In the genomic region with DNA sequence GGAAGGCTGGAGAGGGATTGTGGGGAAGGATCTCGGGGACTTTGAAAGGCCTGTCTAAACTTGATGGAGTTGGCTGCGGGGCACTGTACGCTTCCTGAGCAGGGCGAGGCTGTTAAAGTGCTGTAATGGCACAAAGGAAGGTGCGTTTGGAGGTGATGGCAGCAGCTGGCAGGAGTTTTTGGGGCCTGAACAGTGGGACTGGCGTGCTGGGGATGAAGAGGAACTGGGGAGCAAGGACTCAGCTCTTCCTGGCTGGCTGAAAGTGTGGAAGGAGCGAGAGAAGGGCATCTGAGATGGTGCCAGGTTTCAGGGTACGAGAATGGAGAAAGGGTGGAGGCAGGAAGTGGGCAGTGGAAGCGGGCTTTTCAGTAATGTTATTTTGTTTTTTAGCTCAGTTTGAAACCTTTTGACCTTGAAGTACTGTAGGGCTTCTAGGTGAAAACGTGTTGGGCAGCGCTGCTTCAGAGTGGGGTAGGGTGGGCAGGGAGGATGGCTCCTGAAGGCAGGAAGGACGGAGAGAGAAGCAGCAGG, we compare ENCODE assay signal across 17 cellular contexts. TPM values are rescaled to one million over a fixed set of nuclear protein-coding genes. Genes with fewer than 3 reads are reported as not detected.
DNase-seq lines count a peak whose midpoint lies in the region; ATAC-seq, FAIRE-seq and TF ChIP-seq lines count a peak whose summit lies in the region.
"Had no signal": no experiment of that assay in that cellular context is flagged by ENCODE, and none has a peak within 500 bp of the region (broad histone marks: within the 10 kb centered on the region; RNA-seq: fewer than 3 reads in every experiment).

No MANE protein-coding gene starts in this region.

- ATAC-seq in activated naive CD8-positive, alpha-beta T cell treated with anti-CD3 and anti-CD28 coated beads, Interleukin-2, amount 50 U/mL, for 24 hours = peak; percentile 37
- ATAC-seq in HG03135 (IDR thresholded peaks at IDR 0.05; ENCODE audit: unreplicated experiment) = no peak
- ATAC-seq: left colon had no signal

- peak overlapping the region; percentile 84 for H3K4me2 ChIP-seq in keratinocyte (ENCODE audit: control insufficient read depth, extremely low read depth, insufficient read depth, low read depth, low read length)

- H3K36me3 Mint-ChIP-seq in CD14-positive monocyte (peaks cover 15 to 32% of the 10 kb centered on the region in 2 donors), HFFc6 (ENCODE audit: low read depth) (peaks cover 6% of the 10 kb centered on the region)
- peaks cover 25% of the 10 kb centered on the region for H3K36me3 Mint-ChIP-seq in activated naive CD8-positive, alpha-beta T cell treated with anti-CD3 and anti-CD28 coated beads, Interleukin-2, amount 50 U/mL, for 24 hours (ENCODE audit: low read depth)

- peaks cover 8 to 17% of the 10 kb centered on the region in 2 experiments for H3K36me3 ChIP-seq in keratinocyte (ENCODE audit: control insufficient read depth in 2 of 2, extremely low read depth in 1 of 2, insufficient read depth in 2 of 2, low read length in 2 of 2)
- H3K36me3 ChIP-seq: sigmoid colon had no signal

- peak overlapping the region; percentile 65 for H3K27ac ChIP-seq in keratinocyte (ENCODE audit: control insufficient read depth, insufficient read depth, low read length)
- H3K27ac ChIP-seq: dorsolateral prefrontal cortex, sigmoid colon had no signal

- peak overlapping the region; percentile 66 for H3K9ac ChIP-seq in keratinocyte (ENCODE audit: control insufficient read depth, extremely low read depth, insufficient read depth, low read length)

- peaks cover 1 to 4% (median 3%) of the 10 kb centered on the region in 3 donors for H3K27me3 Mint-ChIP-seq in CD14-positive monocyte (ENCODE audit: low read depth in 3 of 3)
- no peaks in the 10 kb centered on the region; the same call in 1 of the 2 replicates for H3K27me3 Mint-ChIP-seq in HFFc6 (ENCODE audit: insufficient read depth)
- no peaks in the 10 kb centered on the region for H3K27me3 Mint-ChIP-seq in activated naive CD8-positive, alpha-beta T cell treated with anti-CD3 and anti-CD28 coated beads, Interleukin-2, amount 50 U/mL, for 24 hours

- peaks cover 72% of the 10 kb centered on the region for H3K4me1 Mint-ChIP-seq in CD14-positive monocyte
- peaks cover 7% of the 10 kb centered on the region for H3K4me1 Mint-ChIP-seq in HFFc6 (ENCODE audit: low read depth)
- peaks cover 78% of the 10 kb centered on the region for H3K4me1 Mint-ChIP-seq in activated naive CD8-positive, alpha-beta T cell treated with anti-CD3 and anti-CD28 coated beads, Interleukin-2, amount 50 U/mL, for 24 hours
- H3K4me1 Mint-ChIP-seq: nephron had no signal

- H3K27me3 ChIP-seq in keratinocyte (ENCODE audit: control insufficient read depth, extremely low read depth, insufficient read depth, low read length) = no peaks in the 10 kb centered on the region
- H3K27me3 ChIP-seq: BE2C, dorsolateral prefrontal cortex, sigmoid colon had no signal

- H3K4me3 Mint-ChIP-seq in CD14-positive monocyte = no peak overlapping the region
- no peak overlapping the region for H3K4me3 Mint-ChIP-seq in HFFc6
- peak overlapping the region; percentile 46 for H3K4me3 Mint-ChIP-seq in activated naive CD8-positive, alpha-beta T cell treated with anti-CD3 and anti-CD28 coated beads, Interleukin-2, amount 50 U/mL, for 24 hours
- H3K4me3 Mint-ChIP-seq: nephron had no signal

- peaks cover 29% of the 10 kb centered on the region for H3K4me1 ChIP-seq in keratinocyte (ENCODE audit: control insufficient read depth, extremely low read depth, insufficient read depth, low read length)
- H3K4me1 ChIP-seq: BE2C had no signal

- dilution Hi-C loops in keratinocyte (cut with MboI; ENCODE audit: extremely low pct_ligation_motif_present, low sequenced_read_pairs) = no loop called here

- H3K27ac Mint-ChIP-seq in CD14-positive monocyte = peak overlapping the region in 4 of 7 donors; percentile 2 to 61 (median 28)
- H3K27ac Mint-ChIP-seq in HFFc6 = 0 out of 2 replicates have a peak overlapping the region, but pooled peaks have one; percentile 4
- H3K27ac Mint-ChIP-seq in activated naive CD8-positive, alpha-beta T cell treated with anti-CD3 and anti-CD28 coated beads, Interleukin-2, amount 50 U/mL, for 24 hours = peak overlapping the region; percentile 81
- H3K27ac Mint-ChIP-seq: nephron had no signal

- peak overlapping the region; percentile 92 for H2AFZ ChIP-seq in keratinocyte (ENCODE audit: control insufficient read depth, low read length)

- H3K9me3 ChIP-seq in keratinocyte (ENCODE audit: control insufficient read depth, low read depth, low read length) = no peaks in the 10 kb centered on the region
- H3K9me3 ChIP-seq: BE2C, sigmoid colon had no signal

- H3K79me2 ChIP-seq in keratinocyte (ENCODE audit: control insufficient read depth, insufficient read depth, low read length) = peaks cover 89% of the 10 kb centered on the region

- H3K9me1 ChIP-seq in keratinocyte (ENCODE audit: control insufficient read depth, extremely low read depth, insufficient read depth, low read length) = peaks cover 2% of the 10 kb centered on the region

- peak; percentile 87 for FAIRE-seq in keratinocyte (lab: Jason Lieb, UNC)
- no peak for FAIRE-seq in HTR-8/SVneo (lab: Jason Lieb, UNC)

- H4K20me1 ChIP-seq in keratinocyte (ENCODE audit: control insufficient read depth, extremely low read depth, insufficient read depth, low read length) = peaks cover 9% of the 10 kb centered on the region

- no peak for DNase-seq in CD14-positive monocyte (ENCODE audit: low spot score)
- DNase-seq in HFFc6 = no peak
- DNase-seq in activated naive CD8-positive, alpha-beta T cell treated with anti-CD3 and anti-CD28 coated beads, Interleukin-2, amount 50 U/mL, for 24 hours = no peak
- DNase-seq in keratinocyte (ENCODE audit: low read depth, low spot score) = no peak
- DNase-seq in HTR-8/SVneo (ENCODE audit: insufficient read length, low spot score) = no peak
- DNase-seq in nucleus accumbens (lab: John Stamatoyannopoulos, UW) = no peak
- DNase-seq in NCI-H2081 (lab: John Stamatoyannopoulos, UW) = no peak
- DNase-seq: amniotic stem cell, BE2C, GOT3, left colon, NCI-H2107, sigmoid colon, substantia nigra had no signal

- H3K9me3 Mint-ChIP-seq in CD14-positive monocyte (no peaks in the 10 kb centered on the region), HFFc6 (no peaks in the 10 kb centered on the region)
- no peaks in the 10 kb centered on the region for H3K9me3 Mint-ChIP-seq in activated naive CD8-positive, alpha-beta T cell treated with anti-CD3 and anti-CD28 coated beads, Interleukin-2, amount 50 U/mL, for 24 hours
- H3K9me3 Mint-ChIP-seq: nephron had no signal

- peak overlapping the region; percentile 1 to 57 (median 11) for H3K4me3 ChIP-seq in keratinocyte (ENCODE audit: control insufficient read depth in 2 of 3, extremely low read depth in 1 of 3, insufficient read depth in 2 of 3, low read depth in 1 of 3, low read length in 3 of 3)
- H3K4me3 ChIP-seq: dorsolateral prefrontal cortex, sigmoid colon had no signal

- intact Hi-C loops in CD14-positive monocyte (cut with micrococcal nuclease) = no loop called here

- TF ChIP-seq CTCF in CD14-positive monocyte (IDR thresholded peaks at IDR 0.05) (no peak), HFFc6 (IDR thresholded peaks at IDR 0.05) (no peak), keratinocyte (optimal IDR thresholded peaks at IDR 0.05 in 1 of 3, IDR thresholded peaks at IDR 0.05 in 1 of 3, conservative IDR thresholded peaks at IDR 0.05 in 1 of 3; ENCODE audit: extremely low read depth in 1 of 3, insufficient read depth in 2 of 3, low read length in 3 of 3) (no peak)

RNA-seq across cellular contexts. Expression of a gene that starts 8.0 kb away (rescaled TPM):
- polyA plus RNA-seq in CD14-positive monocyte (1 to 10 TPM; 2.4 to 2.6 TPM), keratinocyte (25.0 to 31.9 TPM (median 25.0 TPM) in 3 replicates)
- total RNA-seq in HFFc6 (2021; fragmentation: NEBNext Ultra II Directional; extraction: Animal tissue kit (Norgen Biotek cat#: 25700)) = 10 to 100 TPM; 25.8 to 37.8 (median 30.1) TPM
- 15.7 TPM for polyA plus RNA-seq in keratinocyte (2011; ENCODE audit: low read depth)
- polyA plus RNA-seq in keratinocyte (2011; cell fraction: cytosol; rRNA removed) = 11.5 and 19.4 TPM in 2 replicates
- polyA plus RNA-seq in keratinocyte (2011; cell fraction: nucleus; rRNA removed) = 42.8 and 55.0 TPM in 2 replicates
- polyA plus RNA-seq in keratinocyte (2012; ENCODE audit: low replicate concordance) = 14.8 and 20.2 TPM in 2 replicates
- 15.0 to 26.6 TPM (median 23.6 TPM) in 3 replicates for polyA minus RNA-seq in keratinocyte
- 16.1 TPM for polyA minus RNA-seq in keratinocyte (2011; cell fraction: cytosol; rRNA and poly(A)+ RNA removed)
- polyA minus RNA-seq in keratinocyte (2011; cell fraction: nucleus; rRNA and poly(A)+ RNA removed) = 30.9 and 52.6 TPM in 2 replicates

Comparison
In these comparisons a context has a peak if more than half of its experiments do, and no peak if none do; other contexts are left out.
1. H3K27ac Mint-ChIP-seq: peak in every context shown above with its lines; median percentile 81 in activated naive CD8-positive, alpha-beta T cell treated with anti-CD3 and anti-CD28 coated beads, Interleukin-2, amount 50 U/mL, for 24 hours; 28 in CD14-positive monocyte; 4 in HFFc6.